ENCODE assay signal across 3 cellular contexts in the genomic region with DNA sequence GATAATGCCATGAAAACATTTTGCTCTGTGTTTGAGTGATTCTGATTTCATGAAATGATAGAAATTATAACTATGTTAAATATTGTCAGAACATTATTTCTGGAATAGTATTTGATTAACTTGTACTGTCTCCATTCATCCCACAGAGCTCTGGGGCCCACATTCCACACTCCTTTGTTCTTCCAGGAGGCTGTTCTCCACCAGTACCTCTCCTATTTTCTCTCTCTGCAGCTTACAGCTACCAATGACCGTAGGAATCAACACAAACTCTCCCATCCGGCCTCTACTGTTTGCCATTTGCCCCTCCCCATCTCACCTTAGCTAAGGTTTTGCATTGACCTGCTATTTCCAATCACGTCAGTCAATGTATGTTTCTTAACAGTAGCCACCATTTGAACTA.
TF ChIP-seq lines count a peak whose summit lies in the region.

No MANE protein-coding gene starts in this region.

TF ChIP-seq in A549, 52 proteins besides CTCF, POLR2A, EP300 and RAD21 (continued from another document):
- TF ChIP-seq EHMT2 (IDR thresholded peaks at IDR 0.05; ENCODE audit: low read depth) (no peak), JUN (IDR thresholded peaks at IDR 0.05) (no peak), ZFP36 (IDR thresholded peaks at IDR 0.05; ENCODE audit: borderline replicate concordance, partially characterized antibody) (no peak), PHF8 (IDR thresholded peaks at IDR 0.05; ENCODE audit: borderline replicate concordance, low read depth) (no peak)
- TF ChIP-seq, protein P1, sequence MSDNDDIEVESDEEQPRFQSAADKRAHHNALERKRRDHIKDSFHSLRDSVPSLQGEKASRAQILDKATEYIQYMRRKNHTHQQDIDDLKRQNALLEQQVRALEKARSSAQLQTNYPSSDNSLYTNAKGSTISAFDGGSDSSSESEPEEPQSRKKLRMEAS (IDR thresholded peaks at IDR 0.05), result no peak
- TF ChIP-seq, protein P2, sequence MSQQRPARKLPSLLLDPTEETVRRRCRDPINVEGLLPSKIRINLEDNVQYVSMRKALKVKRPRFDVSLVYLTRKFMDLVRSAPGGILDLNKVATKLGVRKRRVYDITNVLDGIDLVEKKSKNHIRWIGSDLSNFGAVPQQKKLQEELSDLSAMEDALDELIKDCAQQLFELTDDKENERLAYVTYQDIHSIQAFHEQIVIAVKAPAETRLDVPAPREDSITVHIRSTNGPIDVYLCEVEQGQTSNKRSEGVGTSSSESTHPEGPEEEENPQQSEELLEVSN (IDR thresholded peaks at IDR 0.05; ENCODE audit: borderline replicate concordance, low read depth), result no peak
- TF ChIP-seq, protein P3, sequence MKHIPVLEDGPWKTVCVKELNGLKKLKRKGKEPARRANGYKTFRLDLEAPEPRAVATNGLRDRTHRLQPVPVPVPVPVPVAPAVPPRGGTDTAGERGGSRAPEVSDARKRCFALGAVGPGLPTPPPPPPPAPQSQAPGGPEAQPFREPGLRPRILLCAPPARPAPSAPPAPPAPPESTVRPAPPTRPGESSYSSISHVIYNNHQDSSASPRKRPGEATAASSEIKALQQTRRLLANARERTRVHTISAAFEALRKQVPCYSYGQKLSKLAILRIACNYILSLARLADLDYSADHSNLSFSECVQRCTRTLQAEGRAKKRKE (CRISPR knock-in tag; IDR thresholded peaks at IDR 0.05; ENCODE audit: low read depth), result no peak

TF ChIP-seq in IMR-90, 13 proteins besides CTCF, POLR2A, EP300 and RAD21 (continued from another document):
- TF ChIP-seq, protein P4, sequence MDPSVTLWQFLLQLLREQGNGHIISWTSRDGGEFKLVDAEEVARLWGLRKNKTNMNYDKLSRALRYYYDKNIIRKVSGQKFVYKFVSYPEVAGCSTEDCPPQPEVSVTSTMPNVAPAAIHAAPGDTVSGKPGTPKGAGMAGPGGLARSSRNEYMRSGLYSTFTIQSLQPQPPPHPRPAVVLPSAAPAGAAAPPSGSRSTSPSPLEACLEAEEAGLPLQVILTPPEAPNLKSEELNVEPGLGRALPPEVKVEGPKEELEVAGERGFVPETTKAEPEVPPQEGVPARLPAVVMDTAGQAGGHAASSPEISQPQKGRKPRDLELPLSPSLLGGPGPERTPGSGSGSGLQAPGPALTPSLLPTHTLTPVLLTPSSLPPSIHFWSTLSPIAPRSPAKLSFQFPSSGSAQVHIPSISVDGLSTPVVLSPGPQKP (IDR thresholded peaks at IDR 0.05; ENCODE audit: borderline replicate concordance, low read depth, low read length), result no peak

TF ChIP-seq in WTC11, 78 proteins besides CTCF, POLR2A, EP300 and RAD21 (continued from another document):
- TF ChIP-seq, protein P5, sequence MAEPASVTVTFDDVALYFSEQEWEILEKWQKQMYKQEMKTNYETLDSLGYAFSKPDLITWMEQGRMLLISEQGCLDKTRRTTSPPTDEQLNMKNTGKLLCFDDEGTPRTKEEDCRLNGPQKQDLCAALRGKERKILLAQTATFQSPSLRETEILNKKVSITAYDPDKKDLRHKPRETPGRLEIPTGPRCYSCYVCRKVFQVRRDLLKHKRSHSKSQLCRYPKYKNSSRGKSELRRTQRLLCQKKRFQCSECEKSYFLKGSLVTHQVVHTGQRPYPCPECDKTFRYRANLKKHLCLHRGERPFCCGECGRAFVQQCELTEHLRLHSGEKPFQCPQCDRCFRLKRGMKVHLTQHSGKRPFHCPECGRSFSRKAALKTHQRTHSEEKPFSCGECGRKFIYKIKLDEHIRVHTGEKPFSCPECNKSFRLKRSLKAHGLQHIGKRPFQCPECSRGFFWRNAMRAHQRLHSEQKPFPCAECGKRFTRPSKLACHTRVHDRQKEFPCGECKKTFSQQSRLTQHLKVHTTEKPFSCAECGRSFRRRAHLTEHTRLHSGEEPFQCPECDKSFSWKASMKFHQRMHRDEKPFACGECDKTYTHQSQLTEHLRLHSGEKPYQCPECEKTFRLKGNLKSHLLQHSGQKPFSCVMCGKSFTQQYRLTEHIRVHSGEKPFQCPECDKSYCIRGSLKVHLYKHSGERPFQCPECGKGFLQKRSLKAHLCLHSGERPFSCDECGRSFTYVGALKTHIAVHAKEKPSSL (CRISPR knock-in tag; conservative IDR thresholded peaks at IDR 0.05), result no peak
TF ChIP-seq in WTC11: peak in this region for 0.
